In the genomic region with DNA sequence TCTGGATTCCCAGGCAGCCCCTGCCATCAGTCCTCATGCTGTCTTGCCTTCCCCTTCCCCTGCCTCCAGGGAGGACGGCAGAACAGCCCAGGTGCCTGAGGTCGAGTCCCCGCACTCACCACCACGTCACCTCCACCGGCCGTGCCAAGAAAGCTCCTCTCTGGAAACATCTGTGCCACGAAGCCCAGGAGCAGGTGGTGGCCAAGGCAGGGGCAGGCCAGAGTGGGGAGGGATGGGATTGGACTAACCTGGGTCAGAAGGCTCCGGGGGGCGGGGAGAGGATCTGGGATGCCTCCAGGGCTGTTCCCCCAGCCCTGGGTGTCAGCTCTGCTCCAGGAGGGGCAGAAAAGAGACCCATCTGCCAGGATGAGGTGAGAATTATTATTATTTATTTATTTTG, we compare ENCODE assay signal across 1 cellular context.
A peak's percentile ranks its signal among the peaks of the same experiment; 100 is the strongest.
TF ChIP-seq lines count a peak whose summit lies in the region.

No MANE protein-coding gene starts in this region.

TF ChIP-seq in H1, 55 proteins besides CTCF, POLR2A, EP300 and RAD21:
- TF ChIP-seq FOSL1 (IDR thresholded peaks at IDR 0.05; ENCODE audit: insufficient read depth, low read depth, low read length) (no peak), TBP (IDR thresholded peaks at IDR 0.05; ENCODE audit: low read depth, low read length) (no peak), HDAC6 (IDR thresholded peaks at IDR 0.05; ENCODE audit: low read depth, low read length) (no peak)
- TF ChIP-seq, protein P1, sequence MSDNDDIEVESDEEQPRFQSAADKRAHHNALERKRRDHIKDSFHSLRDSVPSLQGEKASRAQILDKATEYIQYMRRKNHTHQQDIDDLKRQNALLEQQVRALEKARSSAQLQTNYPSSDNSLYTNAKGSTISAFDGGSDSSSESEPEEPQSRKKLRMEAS (IDR thresholded peaks at IDR 0.05), result 0 out of 2 replicates have a peak, but pooled peaks have one; percentile 12
TF ChIP-seq in H1: peak in this region for 1.
